In the genomic region with DNA sequence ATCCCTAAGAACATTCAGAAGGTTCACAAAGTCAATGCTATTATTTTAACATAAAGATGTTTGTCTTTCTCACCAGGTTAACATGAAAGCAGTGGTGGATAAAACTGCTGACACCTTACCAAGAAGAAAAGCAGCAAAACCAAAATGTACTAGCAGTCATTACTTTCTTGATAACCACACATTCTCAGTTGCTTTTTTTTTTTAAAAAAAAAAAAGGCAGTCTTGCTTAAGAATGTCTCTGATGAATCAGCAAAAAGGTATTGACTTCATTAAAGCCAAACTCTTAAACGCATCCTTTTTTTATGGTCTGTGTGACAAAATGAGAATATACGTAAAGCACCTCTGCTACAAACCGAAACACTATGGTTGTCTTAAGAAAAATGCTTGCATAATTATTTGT, we compare ENCODE assay signal across 13 cellular contexts. TPM values are rescaled to one million over a fixed set of nuclear protein-coding genes. Genes with fewer than 3 reads are reported as not detected.
DNase-seq lines count a peak whose midpoint lies in the region; ATAC-seq and TF ChIP-seq lines count a peak whose summit lies in the region.
"Had no signal": no experiment of that assay in that cellular context is flagged by ENCODE, and none has a peak within 500 bp of the region (broad histone marks: within the 10 kb centered on the region; RNA-seq: fewer than 3 reads in every experiment).

No MANE protein-coding gene starts in this region.

- no peak overlapping the region for H3K9ac ChIP-seq in GM23248

- no peaks in the 10 kb centered on the region for H3K27me3 Mint-ChIP-seq in T-helper 17 cell

- no peaks in the 10 kb centered on the region for H3K9me2 ChIP-seq in GM23248 (ENCODE audit: insufficient read depth)

- no peak overlapping the region for H2AFZ ChIP-seq in GM23248

- H3K4me1 ChIP-seq in GM23248 (ENCODE audit: insufficient read depth): no peaks in the 10 kb centered on the region
- H3K4me1 ChIP-seq in aorta (ENCODE audit: control insufficient read depth in 1 of 2, insufficient read depth in 2 of 2, low read length in 2 of 2): no peaks in the 10 kb centered on the region
- H3K4me1 ChIP-seq: right atrium auricular region had no signal

- no peaks in the 10 kb centered on the region for H3K9me3 ChIP-seq in GM23248 (ENCODE audit: low read depth)
- H3K9me3 ChIP-seq in T-helper 17 cell (ENCODE audit: control insufficient read depth, low read length, poor library complexity, severe bottlenecking): no peaks in the 10 kb centered on the region
- H3K9me3 ChIP-seq in aorta (ENCODE audit: control insufficient read depth, low read length): no peaks in the 10 kb centered on the region
- H3K9me3 ChIP-seq: right atrium auricular region had no signal

- H3K79me2 ChIP-seq in GM23248 (ENCODE audit: insufficient read depth): no peaks in the 10 kb centered on the region

- H3K27ac ChIP-seq in GM23248 (no peak overlapping the region), aorta (ENCODE audit: low read depth in 1 of 2, low read length in 2 of 2) (no peak overlapping the region)
- H3K27ac ChIP-seq: right atrium auricular region had no signal

- H3K4me2 ChIP-seq in GM23248 (ENCODE audit: unreplicated experiment): no peak overlapping the region

- WGBS in GM23248 (ENCODE audit: low coverage in 1 of 2, low lambda C conversion rate in 2 of 2, missing lambda C conversion rate in 2 of 2), 2 experiments: 45 to 60% methylated on average over 3 of the region's 3 CpGs
- 83 to 86% methylated on average over 3 of the region's 3 CpGs for WGBS in aorta, 2 donors

- H3K4me1 Mint-ChIP-seq in T-helper 17 cell: peaks cover 6% of the 10 kb centered on the region

- no peak for TF ChIP-seq CTCF in AG10803 (conservative IDR thresholded peaks at IDR 0.05; ENCODE audit: low read length)

- H3K27ac Mint-ChIP-seq in T-helper 17 cell: no peak overlapping the region

- H3K27me3 ChIP-seq in GM23248 (replicated peaks; ENCODE audit: insufficient read depth) (no peaks in the 10 kb centered on the region), aorta (ENCODE audit: control insufficient read depth in 1 of 2, insufficient read depth in 2 of 2, low read length in 1 of 2) (no peaks in the 10 kb centered on the region)
- H3K27me3 ChIP-seq: right atrium auricular region had no signal

- H3K4me3 Mint-ChIP-seq in T-helper 17 cell: no peak overlapping the region

- no peaks in the 10 kb centered on the region for H4K20me1 ChIP-seq in GM23248 (ENCODE audit: insufficient read depth)

- peak; percentile 29 for DNase-seq in AG10803 (ENCODE audit: low read depth)
- DNase-seq in GM23248: peak; percentile 58
- no peak for DNase-seq in T-helper 17 cell
- DNase-seq in glomerular visceral epithelial cell (ENCODE audit: extremely low spot score): peak; percentile 35
- DNase-seq in midbrain (lab: John Stamatoyannopoulos, UW): no peak
- no peak for DNase-seq in NCI-H2171 treated with DMSO at 0.1 percent for 48 hours (lab: John Stamatoyannopoulos, UW)
- DNase-seq in aorta: no peak
- DNase-seq in stimulated activated CD4-positive, alpha-beta T cell treated with anti-CD3 and anti-CD28 coated beads, Interleukin-15, amount 100 ng/mL, for 24 hours: no peak
- DNase-seq: cortex of kidney, hypothalamus, NCI-H2081 treated with DMSO at 0.1 percent for 48 hours had no signal

- peaks cover 4% of the 10 kb centered on the region for H3K36me3 Mint-ChIP-seq in T-helper 17 cell (ENCODE audit: low read depth)

- no peaks in the 10 kb centered on the region for H3K36me3 ChIP-seq in GM23248 (ENCODE audit: low read depth)
- H3K36me3 ChIP-seq in aorta (ENCODE audit: control insufficient read depth in 1 of 2, insufficient read depth in 2 of 2, low read length in 1 of 2): no peaks in the 10 kb centered on the region
- H3K36me3 ChIP-seq: right atrium auricular region had no signal

- peak; percentile 27 for ATAC-seq in T-helper 17 cell
- no peak for ATAC-seq in aorta (ENCODE audit: low FRiP score)
- ATAC-seq: Right ventricle myocardium inferior had no signal

- no peaks in the 10 kb centered on the region for H3F3A ChIP-seq in GM23248 (ENCODE audit: insufficient read depth)

- in situ Hi-C loops in GM23248 (cut with MboI): no loop called here

- H3K4me3 ChIP-seq in AG10803 (ENCODE audit: low read length): no peak overlapping the region
- no peak overlapping the region for H3K4me3 ChIP-seq in GM23248
- no peak overlapping the region for H3K4me3 ChIP-seq in aorta (ENCODE audit: low read length in 2 of 2)
- H3K4me3 ChIP-seq: right atrium auricular region had no signal

- intact Hi-C loops in aorta (cut with DNase I): no loop called here

RNA-seq across cellular contexts. Expression of a gene that starts 31.9 kb away (rescaled TPM):
- not detected in 2 replicates for total RNA-seq in GM23248 (2014; rRNA removed; shearing (Covaris generic))
- polyA plus RNA-seq in GM23248 (2016; fragmentation: Nextera tagmentation; extraction: Ambion mirVana): not detected in 2 replicates
- 1 to 10 TPM in 1 of 2 donors, under 1 TPM in 1; 0.67 to 1.3 TPM for total RNA-seq in T-helper 17 cell
- total RNA-seq in aorta: 1 to 10 TPM; 2.3 to 2.8 TPM
- polyA plus RNA-seq in aorta: under 1 TPM in 1 of 2 donors, not detected in 1; 0.49 TPM

RNA-seq across cellular contexts. Expression of a gene that starts 42.5 kb away (rescaled TPM):
- not detected in 2 replicates for total RNA-seq in GM23248 (2014; rRNA removed; shearing (Covaris generic))
- polyA plus RNA-seq in GM23248 (2016; fragmentation: Nextera tagmentation; extraction: Ambion mirVana) (not detected in 2 replicates), aorta (not detected)
- total RNA-seq in T-helper 17 cell (under 1 TPM in 1 of 2 donors, not detected in 1; 0.29 TPM), aorta (not detected)
- total RNA-seq: right atrium auricular region, Right ventricle myocardium inferior had no signal

Comparison
In these comparisons a context has a peak if more than half of its experiments do, and no peak if none do; other contexts are left out.
1. DNase-seq: peak in AG10803 (single experiment), GM23248 (single experiment) and glomerular visceral epithelial cell (single experiment); none in T-helper 17 cell (0 of 3), midbrain (single experiment), NCI-H2171 treated with DMSO at 0.1 percent for 48 hours (single experiment), aorta (0 of 2) and stimulated activated CD4-positive, alpha-beta T cell treated with anti-CD3 and anti-CD28 coated beads, Interleukin-15, amount 100 ng/mL, for 24 hours (single experiment).